14 cellular contexts compared by ENCODE assay signal in the genomic region with DNA sequence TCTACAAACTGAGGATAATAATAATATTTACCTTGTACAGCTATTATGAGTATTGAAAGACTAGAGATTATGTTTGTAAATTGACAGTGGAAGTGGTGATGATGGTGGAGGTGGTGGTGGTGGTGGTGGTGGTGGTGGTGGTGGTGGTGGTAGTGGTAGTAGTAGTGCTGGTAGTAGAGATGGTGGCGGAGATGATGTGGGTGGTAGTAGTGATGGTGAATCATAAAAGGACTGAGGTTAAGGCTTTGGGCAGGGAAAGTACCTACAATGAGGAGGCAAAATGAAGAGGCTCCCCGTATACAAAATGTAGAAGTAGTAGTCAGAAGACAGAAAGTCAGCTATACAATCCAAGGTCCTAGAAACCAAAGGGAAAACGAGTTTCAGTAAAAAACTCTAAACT.
DNase-seq lines count a peak whose midpoint lies in the region; ATAC-seq and TF ChIP-seq lines count a peak whose summit lies in the region.
"Had no signal": no experiment of that assay in that cellular context is flagged by ENCODE, and none has a peak within 500 bp of the region (broad histone marks: within the 10 kb centered on the region; RNA-seq: fewer than 3 reads in every experiment).

No MANE protein-coding gene starts in this region.

- H3K9me3 Mint-ChIP-seq in activated T-cell treated with anti-CD3 and anti-CD28 coated beads, Interleukin-2, amount 50 U/mL, for 72 hours: peaks cover 4 to 12% of the 10 kb centered on the region in 2 donors
- peaks cover 8% of the 10 kb centered on the region for H3K9me3 Mint-ChIP-seq in Calu3 (ENCODE audit: low read depth, unreplicated experiment)

- WGBS in gastroesophageal sphincter (ENCODE audit: low coverage in 1 of 2), 2 donors: 94 to 100% methylated on average over 1 to 2 of the region's 3 CpGs
- 86 to 93% methylated on average over 3 of the region's 3 CpGs for WGBS in upper lobe of left lung, 2 donors

- ATAC-seq in activated T-cell treated with anti-CD3 and anti-CD28 coated beads, Interleukin-2, amount 50 U/mL, for 72 hours (replicated peaks in 1 of 2): peak; percentile 96 to 98
- ATAC-seq in gastroesophageal sphincter: no peak
- no peak for ATAC-seq in upper lobe of left lung (ENCODE audit: low FRiP score in 2 of 2)
- ATAC-seq: left lung had no signal

- DNase-seq in activated naive CD4-positive, alpha-beta T cell treated with Interleukin-2 at 50 U/mL for 16 hours: peak; percentile 54
- no peak for DNase-seq in activated naive CD4-positive, alpha-beta T cell (lab: John Stamatoyannopoulos, UW)
- peak; percentile 52 to 74 for DNase-seq in activated T-cell treated with anti-CD3 and anti-CD28 coated beads, Interleukin-2, amount 50 U/mL, for 72 hours
- DNase-seq in stimulated activated CD4-positive, alpha-beta T cell treated with anti-CD3 and anti-CD28 coated beads, Interleukin-12 subunit alpha, Interleukin-12 subunit beta, amount 100 ng/mL, for 4 hours: peak; percentile 24
- no peak for DNase-seq in upper lobe of left lung
- DNase-seq in Calu3: no peak
- DNase-seq in 8988T: no peak
- DNase-seq: dorsolateral prefrontal cortex, GM23248, hypothalamus, left lung had no signal

- no peak for TF ChIP-seq CTCF in gastroesophageal sphincter (IDR thresholded peaks at IDR 0.05)
- no peak for TF ChIP-seq CTCF in upper lobe of left lung (IDR thresholded peaks at IDR 0.05)
- TF ChIP-seq CTCF in Calu3 (IDR thresholded peaks at IDR 0.05; ENCODE audit: unreplicated experiment): no peak

- H3K36me3 Mint-ChIP-seq in activated T-cell treated with anti-CD3 and anti-CD28 coated beads, Interleukin-2, amount 50 U/mL, for 72 hours (ENCODE audit: insufficient read depth in 2 of 2): peaks cover 11 to 15% of the 10 kb centered on the region in 2 donors
- no peaks in the 10 kb centered on the region for H3K36me3 Mint-ChIP-seq in Calu3 (ENCODE audit: insufficient read depth, unreplicated experiment)

- no peak for TF ChIP-seq POLR2A in gastroesophageal sphincter (IDR thresholded peaks at IDR 0.05)
- no peak for TF ChIP-seq POLR2A in upper lobe of left lung (IDR thresholded peaks at IDR 0.05)

- CTCF ChIA-PET in Calu3 (lab: Charles Lee): no interaction called here

- H3K4me3 ChIP-seq in gastroesophageal sphincter (no peak overlapping the region), upper lobe of left lung (no peak overlapping the region)
- H3K4me3 ChIP-seq: dorsolateral prefrontal cortex, GM23248, left lung, smooth muscle cell had no signal

- TF ChIP-seq EP300 in gastroesophageal sphincter (IDR thresholded peaks at IDR 0.05) (no peak), upper lobe of left lung (IDR thresholded peaks at IDR 0.05) (no peak)

- peak overlapping the region; percentile 93 for H3K27ac Mint-ChIP-seq in activated T-cell treated with anti-CD3 and anti-CD28 coated beads, Interleukin-2, amount 50 U/mL, for 72 hours
- no peak overlapping the region for H3K27ac Mint-ChIP-seq in Calu3 (ENCODE audit: unreplicated experiment)

- H3K27ac ChIP-seq in gastroesophageal sphincter: no peak overlapping the region
- no peak overlapping the region for H3K27ac ChIP-seq in upper lobe of left lung
- H3K27ac ChIP-seq: dorsolateral prefrontal cortex, GM23248, left lung, RWPE1 had no signal

- peak overlapping the region; percentile 61 to 75 for H3K4me3 Mint-ChIP-seq in activated T-cell treated with anti-CD3 and anti-CD28 coated beads, Interleukin-2, amount 50 U/mL, for 72 hours
- H3K4me3 Mint-ChIP-seq in Calu3 (ENCODE audit: low read depth, unreplicated experiment): no peak overlapping the region

- H3K9me3 ChIP-seq in gastroesophageal sphincter (no peaks in the 10 kb centered on the region), upper lobe of left lung (no peaks in the 10 kb centered on the region)
- H3K9me3 ChIP-seq: left lung had no signal

- peaks cover 18% of the 10 kb centered on the region for H3K27me3 Mint-ChIP-seq in activated T-cell treated with anti-CD3 and anti-CD28 coated beads, Interleukin-2, amount 50 U/mL, for 72 hours (ENCODE audit: low read depth)
- peaks cover 32% of the 10 kb centered on the region for H3K27me3 Mint-ChIP-seq in Calu3 (ENCODE audit: unreplicated experiment)

- no peaks in the 10 kb centered on the region for H3K4me1 ChIP-seq in gastroesophageal sphincter
- no peaks in the 10 kb centered on the region for H3K4me1 ChIP-seq in upper lobe of left lung
- H3K4me1 ChIP-seq: left lung had no signal

- H3K27me3 ChIP-seq in gastroesophageal sphincter (no peaks in the 10 kb centered on the region), upper lobe of left lung (no peaks in the 10 kb centered on the region)
- H3K27me3 ChIP-seq: left lung had no signal

- H3K4me1 Mint-ChIP-seq in activated T-cell treated with anti-CD3 and anti-CD28 coated beads, Interleukin-2, amount 50 U/mL, for 72 hours (ENCODE audit: low read depth): peaks cover 31% of the 10 kb centered on the region
- H3K4me1 Mint-ChIP-seq in Calu3 (ENCODE audit: low read depth, unreplicated experiment): no peaks in the 10 kb centered on the region

- intact Hi-C loops in Calu3 (cut with micrococcal nuclease; ENCODE audit: unreplicated experiment): no loop called here

- BruUV-seq in Calu3 (replicated peaks; lab: Mats Ljungman, UMichigan): no TSS peak

- H3K36me3 ChIP-seq in gastroesophageal sphincter: no peaks in the 10 kb centered on the region
- no peaks in the 10 kb centered on the region for H3K36me3 ChIP-seq in upper lobe of left lung
- H3K36me3 ChIP-seq: left lung had no signal

Comparison
In these comparisons a context has a peak if more than half of its experiments do, and no peak if none do; other contexts are left out.
1. DNase-seq: peak in activated naive CD4-positive, alpha-beta T cell treated with Interleukin-2 at 50 U/mL for 16 hours (single experiment), activated T-cell treated with anti-CD3 and anti-CD28 coated beads, Interleukin-2, amount 50 U/mL, for 72 hours (2 of 2) and stimulated activated CD4-positive, alpha-beta T cell treated with anti-CD3 and anti-CD28 coated beads, Interleukin-12 subunit alpha, Interleukin-12 subunit beta, amount 100 ng/mL, for 4 hours (single experiment); none in activated naive CD4-positive, alpha-beta T cell (0 of 4), upper lobe of left lung (0 of 2), Calu3 (single experiment) and 8988T (single experiment).
2. ATAC-seq: peak in activated T-cell treated with anti-CD3 and anti-CD28 coated beads, Interleukin-2, amount 50 U/mL, for 72 hours (2 of 2); none in gastroesophageal sphincter (single experiment) and upper lobe of left lung (0 of 2).